ENCODE assay signal across 22 cellular contexts in the genomic region with DNA sequence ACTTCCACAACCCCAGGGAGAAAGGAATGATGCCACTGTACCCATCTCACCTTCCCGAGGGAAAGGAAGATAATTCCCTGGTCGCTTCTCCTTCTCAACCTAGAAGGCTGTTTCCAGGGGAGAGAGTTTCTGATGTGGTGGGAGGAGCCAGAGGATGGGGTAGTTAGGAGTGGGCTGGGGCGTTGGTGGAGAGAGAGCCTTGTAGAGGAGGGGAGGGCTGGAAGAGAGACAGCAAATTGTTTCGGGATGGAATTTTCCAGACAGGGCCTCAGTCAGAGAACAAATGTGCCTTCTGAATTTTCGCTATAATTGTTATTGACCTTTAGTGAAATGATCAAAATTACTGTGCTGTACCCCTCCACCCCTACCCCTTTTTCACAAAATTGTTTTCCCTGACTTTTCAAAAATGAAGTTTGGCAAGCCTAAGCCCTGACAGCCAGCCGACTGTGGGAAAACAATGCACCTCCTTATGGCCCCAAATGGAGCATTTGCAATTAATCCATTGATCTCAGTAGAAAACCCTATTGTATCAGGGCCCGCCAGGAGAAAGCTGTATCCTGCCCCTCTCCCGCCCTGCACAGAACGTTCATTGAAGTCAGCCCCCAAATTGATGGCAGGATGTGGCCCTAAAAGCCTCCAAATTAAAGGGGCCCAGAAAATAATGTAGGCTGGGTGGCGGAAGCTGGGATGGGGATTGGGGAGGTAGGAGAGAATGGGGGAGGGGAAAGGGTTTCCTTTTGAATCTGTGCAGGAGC.
"Had no signal": no experiment of that assay in that cellular context is flagged by ENCODE, and none has a peak within 500 bp of the region (broad histone marks: within the 10 kb centered on the region; RNA-seq: fewer than 3 reads in every experiment).

No MANE protein-coding gene starts in this region.

- H3K27ac ChIP-seq: cardiac muscle cell, foreskin keratinocyte, hepatocyte, prostate gland, suprapubic skin had no signal

- ATAC-seq: activated CD8-positive, alpha-beta memory T cell treated with anti-CD3 and anti-CD28 coated beads, Interleukin-2, amount 10 ng/mL, durations not matched to agents 7 days and 5 days; activated CD8-positive, alpha-beta T cell treated with anti-CD3 and anti-CD28 coated beads for 36 hours; activated naive CD8-positive, alpha-beta T cell treated with anti-CD3 and anti-CD28 coated beads, Interleukin-2, amount 50 U/mL, for 24 hours; foreskin keratinocyte; left colon; right cardiac atrium had no signal

- FAIRE-seq: urothelium cell line had no signal

- DNase-seq: activated CD4-positive, alpha-beta T cell treated with anti-CD3 and anti-CD28 coated beads, Interleukin-2, amount 10 ng/mL, durations not matched to agents 7 days and 5 days; activated CD4-positive, CD25-positive, alpha-beta regulatory T cell treated with anti-CD3 and anti-CD28 coated beads, Interleukin-2, amount 50 U/mL, for 72 hours; activated CD8-positive, alpha-beta memory T cell treated with anti-CD3 and anti-CD28 coated beads, Interleukin-2, amount 10 ng/mL, durations not matched to agents 7 days and 5 days; activated CD8-positive, alpha-beta T cell treated with anti-CD3 and anti-CD28 coated beads for 36 hours; activated gamma-delta T cell; activated naive CD4-positive, alpha-beta T cell treated with anti-CD3 and anti-CD28 coated beads, Interleukin-2, amount 50 U/mL, for 16 hours; activated naive CD8-positive, alpha-beta T cell treated with anti-CD3 and anti-CD28 coated beads, Interleukin-2, amount 50 U/mL, for 24 hours; activated T-cell treated with anti-CD3 and anti-CD28 coated beads for 4 hours; effector CD4-positive, alpha-beta T cell; foreskin keratinocyte; islet precursor cell; left colon; naive B cell; right cardiac atrium; stimulated activated CD4-positive, alpha-beta T cell treated with anti-CD3 and anti-CD28 coated beads, Interleukin-12 subunit alpha, Interleukin-12 subunit beta, amount 100 ng/mL, for 4 hours; stimulated activated CD4-positive, alpha-beta T cell treated with anti-CD3 and anti-CD28 coated beads, Interleukin-4, amount 100 ng/mL, for 4 hours had no signal

- H3K4me3 ChIP-seq: cardiac muscle cell, hepatocyte, prostate gland, suprapubic skin, tibial nerve had no signal

- H3K4me2 ChIP-seq: hepatocyte had no signal

- H3K9me3 ChIP-seq: prostate gland, suprapubic skin, tibial nerve had no signal

- H2AFZ ChIP-seq: hepatocyte had no signal

- H3K27me3 ChIP-seq: cardiac muscle cell, foreskin keratinocyte, hepatocyte, suprapubic skin, tibial nerve had no signal

- H3K36me3 ChIP-seq: cardiac muscle cell, prostate gland, suprapubic skin, tibial nerve had no signal
